ENCODE assay signal across 1 cellular context in the genomic region with DNA sequence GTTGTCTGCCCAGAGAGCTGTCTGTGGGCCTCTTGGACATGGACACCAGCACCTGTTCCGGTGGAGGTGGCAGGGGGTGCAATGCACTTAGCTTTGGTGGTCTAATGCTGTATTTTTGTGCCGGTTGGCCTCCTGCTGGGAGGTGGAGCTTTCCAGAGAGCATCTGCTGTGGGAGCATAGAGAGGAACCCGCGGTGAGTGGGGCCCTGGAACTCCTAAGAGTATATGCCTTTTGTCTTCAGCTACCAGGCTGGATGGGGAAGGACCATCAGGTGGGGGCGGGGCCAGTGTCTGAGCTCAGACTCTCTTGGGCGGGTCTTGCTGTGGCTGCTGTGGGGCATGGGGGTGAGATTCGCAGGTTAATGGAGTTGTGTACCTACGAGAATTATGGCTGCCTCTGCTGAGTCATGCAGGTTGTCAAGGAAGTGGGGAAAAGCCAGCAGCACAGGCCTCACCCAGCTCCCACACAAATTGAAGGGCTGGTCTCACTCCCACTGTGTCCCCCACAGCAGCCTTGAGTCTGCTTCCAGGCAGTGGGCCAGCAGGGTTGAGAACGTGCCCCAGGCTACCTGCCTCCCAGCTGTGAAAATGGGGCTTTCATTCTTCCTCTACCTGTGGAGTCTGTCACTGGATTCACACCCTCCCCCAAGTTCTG.
TF ChIP-seq lines count a peak whose summit lies in the region.

No MANE protein-coding gene starts in this region.

TF ChIP-seq in HEK293, 187 proteins besides CTCF, POLR2A, EP300 and RAD21 (continued from another document):
- peak; percentile 38; the same call in 1 of the 2 replicates for TF ChIP-seq EGR2 (tag by site-specific recombination; IDR thresholded peaks at IDR 0.05; ENCODE audit: low read depth)
- peak; percentile 93 for TF ChIP-seq ZIC2 (tag by site-specific recombination; IDR thresholded peaks at IDR 0.05)
